In the genomic region with DNA sequence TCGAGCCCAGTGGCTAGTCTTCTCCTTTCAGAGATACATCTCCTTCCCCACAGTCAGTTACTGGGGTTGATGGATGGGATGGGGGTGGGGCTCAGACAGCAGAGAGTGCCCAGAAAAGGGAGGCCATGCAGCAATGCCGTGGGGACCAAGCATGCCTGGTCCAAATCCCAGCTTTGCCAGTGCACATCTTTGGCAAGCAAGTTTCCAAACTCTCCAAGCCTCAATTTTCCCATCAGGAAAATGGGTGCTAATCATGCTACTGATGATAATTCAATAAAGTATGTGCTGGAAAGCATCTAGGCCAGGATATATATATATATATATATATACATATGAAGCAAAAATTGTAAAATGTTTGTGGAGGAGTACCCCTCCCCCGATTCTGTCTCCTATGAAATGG, we compare ENCODE assay signal across 26 cellular contexts.
"Had no signal": no experiment of that assay in that cellular context is flagged by ENCODE, and none has a peak within 500 bp of the region (broad histone marks: within the 10 kb centered on the region; RNA-seq: fewer than 3 reads in every experiment).

No MANE protein-coding gene starts in this region.

- DNase-seq: stimulated activated CD4-positive, alpha-beta T cell treated with anti-CD3 and anti-CD28 coated beads, Interleukin-2, amount 100 ng/mL, for 48 hours; stimulated activated CD4-positive, alpha-beta T cell treated with anti-CD3 and anti-CD28 coated beads, Interleukin-4, amount 100 ng/mL, for 1 hour; stimulated activated CD4-positive, alpha-beta T cell treated with anti-CD3 and anti-CD28 coated beads, Interleukin-4, amount 100 ng/mL, for 24 hours; stimulated activated CD4-positive, alpha-beta T cell treated with anti-CD3 and anti-CD28 coated beads, Interleukin-4, amount 100 ng/mL, for 4 hours; stimulated activated CD8-positive, alpha-beta memory T cell treated with anti-CD3 and anti-CD28 coated beads, Interleukin-4, amount 100 ng/mL, for 48 hours; stimulated activated naive B cell treated with anti-CD40 and anti-IgM and Interleukin-4, amounts not matched to agents 10 μg/mL and 1 μg/mL and 100 μg/mL, for 72 hours; stimulated activated naive CD4-positive, alpha-beta T cell; stimulated activated naive CD4-positive, alpha-beta T cell treated with Interleukin-2 at 50 U/mL for 16 hours; stimulated activated naive CD8-positive, alpha-beta T cell treated with anti-CD3 and anti-CD28 coated beads, Interleukin-15, amount 100 ng/mL, for 72 hours; stimulated activated naive CD8-positive, alpha-beta T cell treated with anti-CD3 and anti-CD28 coated beads, Interleukin-15, Interleukin-2, amounts not matched to agents 100 U/mL and 50 U/mL, for 24 hours; stomach; testis; thyroid gland; tibial artery; transverse colon; trophoblast cell; upper lobe of left lung; upper lobe of right lung; uterus had no signal

- H3K4me1 ChIP-seq: thyroid gland, tibial artery, transverse colon, upper lobe of left lung, upper lobe of right lung, uterus, vagina had no signal

- H3K4me3 ChIP-seq: stomach, suprapubic skin, testis, thoracic aorta, thyroid gland, tibial artery, tibial nerve, transverse colon, upper lobe of left lung, upper lobe of right lung, uterus, vagina had no signal

- H3K27me3 ChIP-seq: testis, thyroid gland, vagina had no signal

- H3K36me3 ChIP-seq: stomach, suprapubic skin, thoracic aorta, thyroid gland, tibial artery, tibial nerve, transverse colon, upper lobe of left lung, upper lobe of right lung, uterus, vagina had no signal

- H3K27ac ChIP-seq: stomach, suprapubic skin, testis, thoracic aorta, thyroid gland, tibial artery, tibial nerve, transverse colon, upper lobe of left lung, upper lobe of right lung, uterus, vagina had no signal

- H3K9me3 ChIP-seq: stomach, suprapubic skin, testis, thoracic aorta, thyroid gland, tibial artery, tibial nerve, transverse colon, upper lobe of left lung, upper lobe of right lung, uterus, vagina had no signal

- FAIRE-seq: urothelium cell line had no signal

- ATAC-seq: stimulated activated effector memory CD8-positive, alpha-beta T cell treated with anti-CD3 and anti-CD28 coated beads, Interleukin-12 subunit alpha, Interleukin-12 subunit beta, amount 100 ng/mL, for 72 hours; stimulated activated memory B cell treated with anti-CD40 and anti-IgM and Interleukin-4, amounts not matched to agents 10 μg/mL and 1 μg/mL and 100 μg/mL, for 72 hours; stimulated activated naive B cell treated with anti-CD40 and anti-IgM and Interleukin-4, amounts not matched to agents 10 μg/mL and 1 μg/mL and 100 μg/mL, for 72 hours; stimulated activated naive CD8-positive, alpha-beta T cell treated with anti-CD3 and anti-CD28 coated beads, Interleukin-15, amount 100 ng/mL, for 72 hours; stimulated activated naive CD8-positive, alpha-beta T cell treated with anti-CD3 and anti-CD28 coated beads, Interleukin-15, Interleukin-2, amounts not matched to agents 100 U/mL and 50 U/mL, for 24 hours; upper lobe of right lung had no signal
